ENCODE assay signal across 8 cellular contexts in the genomic region with DNA sequence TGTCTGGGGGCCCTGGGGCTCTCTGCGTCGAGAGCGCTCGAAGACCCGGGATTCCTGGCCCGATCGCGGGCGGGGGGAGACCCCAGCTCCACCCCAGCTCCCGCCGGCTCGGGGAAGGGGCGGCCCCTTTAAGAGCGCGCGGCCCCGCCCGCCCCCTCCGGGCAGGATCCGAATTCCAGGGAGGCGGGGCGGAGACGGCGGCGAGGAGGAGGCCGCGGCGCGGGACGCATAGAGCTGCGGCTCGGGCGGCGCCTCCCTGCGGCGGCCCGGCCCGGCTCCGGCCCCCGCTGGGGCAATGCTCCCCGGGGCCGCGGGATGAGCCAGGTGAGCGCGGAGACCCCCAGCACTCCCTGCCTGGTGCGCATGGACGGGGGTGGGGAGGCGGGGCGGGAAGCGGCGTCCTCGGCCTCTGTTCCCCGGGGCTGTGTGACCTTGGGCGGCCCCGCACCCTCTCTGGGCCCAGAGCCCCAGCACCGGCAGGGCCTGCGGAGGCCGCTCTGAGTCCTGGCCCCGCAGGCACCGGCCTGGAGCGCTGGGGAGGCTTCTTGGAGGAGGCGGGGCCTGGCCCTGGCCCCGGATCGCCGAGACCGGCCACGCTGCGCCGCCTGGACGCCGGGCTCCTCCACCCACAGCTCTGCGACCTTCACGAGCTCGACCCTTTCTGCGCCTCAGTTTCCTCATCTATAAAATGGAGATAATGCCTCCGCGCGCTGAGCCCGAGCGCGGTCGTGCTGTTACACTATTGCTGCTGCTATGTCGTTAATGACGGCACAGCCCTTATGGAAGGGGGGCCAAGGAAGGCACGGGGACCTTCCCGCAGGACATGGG. TPM values are rescaled to one million over a fixed set of nuclear protein-coding genes. Genes with fewer than 3 reads are reported as not detected.
DNase-seq lines count a peak whose midpoint lies in the region; ATAC-seq and TF ChIP-seq lines count a peak whose summit lies in the region.

No MANE protein-coding gene starts in this region.

- peak; percentile 19 to 29 for ATAC-seq in activated CD4-positive, CD25-positive, alpha-beta regulatory T cell treated with anti-CD3 and anti-CD28 coated beads, Interleukin-2, amount 50 U/mL, for 24 hours
- ATAC-seq in GM19463 (IDR thresholded peaks at IDR 0.05; ENCODE audit: unreplicated experiment), result no peak

- intact Hi-C loops in testis (cut with DNase I; ENCODE audit: low total_unique reads), result no loop called here

- peak overlapping the region; percentile 74 to 82 for H3K27ac ChIP-seq in testis

- no peak for TF ChIP-seq POLR2A in testis (IDR thresholded peaks at IDR 0.05)

- H3K36me3 ChIP-seq in testis (ENCODE audit: low read depth, missing control alignments), result no peaks in the 10 kb centered on the region

- no peaks in the 10 kb centered on the region for H3K27me3 ChIP-seq in testis

- 0 to 9% methylated on average over 29 to 46 of the region's 86 CpGs for WGBS in testis, 2 donors

- no peak for TF ChIP-seq CTCF in WI38 (IDR thresholded peaks at IDR 0.05; ENCODE audit: low read depth, low read length)
- TF ChIP-seq CTCF in epithelial cell of proximal tubule (conservative IDR thresholded peaks at IDR 0.05; ENCODE audit: low read depth, low read length), result no peak
- TF ChIP-seq CTCF in testis (IDR thresholded peaks at IDR 0.05), result peak; percentile 8 to 18 (median 14)

- DNase-seq in activated CD4-positive, CD25-positive, alpha-beta regulatory T cell (lab: John Stamatoyannopoulos, UW), result no peak
- DNase-seq in NCI-H146 (lab: John Stamatoyannopoulos, UW) (peak; percentile 69), epithelial cell of proximal tubule (ENCODE audit: low read depth) (no peak), mesenteric fat pad (ENCODE audit: low spot score) (peak; percentile 89), testis (peak; percentile 90)

- peaks cover 54% of the 10 kb centered on the region for H3K4me1 ChIP-seq in testis

- no peaks in the 10 kb centered on the region for H3K9me3 ChIP-seq in testis

- H3K4me3 ChIP-seq in WI38 (ENCODE audit: low read depth, low read length), result peak overlapping the region; percentile 68
- peak overlapping the region; percentile 92 for H3K4me3 ChIP-seq in epithelial cell of proximal tubule (ENCODE audit: low read depth, low read length)
- peak overlapping the region; percentile 86 to 88 for H3K4me3 ChIP-seq in testis

RNA-seq across cellular contexts. Expression of gene GAS2L1, which starts 0.6 kb away (rescaled TPM):
- total RNA-seq in epithelial cell of proximal tubule, result 31.4 and 34.9 TPM in 2 replicates
- 36.2 TPM for total RNA-seq in mesenteric fat pad
- total RNA-seq in testis, result 100 to 1,000 TPM; 191 to 197 TPM
- polyA plus RNA-seq in testis (ENCODE audit: insufficient read depth, low read depth, low replicate concordance), result 84.9 TPM

RNA-seq across cellular contexts. Expression of gene RASL10A, which starts 8.5 kb away (rescaled TPM):
- total RNA-seq in epithelial cell of proximal tubule (0.12 TPM in 1 of 2 replicates, not detected in the other), mesenteric fat pad (1.9 TPM), testis (10 to 100 TPM in 1 of 2 donors, 1 to 10 TPM in 1; 7.1 to 10.4 TPM)
- 2.2 TPM for polyA plus RNA-seq in testis (ENCODE audit: insufficient read depth, low read depth, low replicate concordance)

RNA-seq across cellular contexts. Expression of gene EWSR1, which starts 39.0 kb away (rescaled TPM):
- 211 and 328 TPM in 2 replicates for total RNA-seq in epithelial cell of proximal tubule
- 191 TPM for total RNA-seq in mesenteric fat pad
- total RNA-seq in testis, result 100 to 1,000 TPM; 286 to 336 TPM
- 451 TPM for polyA plus RNA-seq in testis (ENCODE audit: insufficient read depth, low read depth, low replicate concordance)

RNA-seq across cellular contexts. Expression of gene RHBDD3, which starts 39.3 kb away (rescaled TPM):
- total RNA-seq in epithelial cell of proximal tubule (28.2 and 36.0 TPM in 2 replicates), mesenteric fat pad (19.2 TPM), testis (10 to 100 TPM; 66.8 to 99.2 TPM)
- polyA plus RNA-seq in testis (ENCODE audit: insufficient read depth, low read depth, low replicate concordance), result 55.1 TPM

Comparison
In these comparisons a context has a peak if more than half of its experiments do, and no peak if none do; other contexts are left out.
1. DNase-seq: peak in NCI-H146 (single experiment), mesenteric fat pad (single experiment) and testis (single experiment); none in activated CD4-positive, CD25-positive, alpha-beta regulatory T cell (0 of 4) and epithelial cell of proximal tubule (single experiment).
2. CTCF ChIP-seq: peak in testis (3 of 3); none in WI38 (single experiment) and epithelial cell of proximal tubule (single experiment).
3. Peak in every context shown above with its lines, with median percentiles within 50 percentile points of each other: H3K4me3 ChIP-seq.